ENCODE assay signal across 27 cellular contexts in the genomic region with DNA sequence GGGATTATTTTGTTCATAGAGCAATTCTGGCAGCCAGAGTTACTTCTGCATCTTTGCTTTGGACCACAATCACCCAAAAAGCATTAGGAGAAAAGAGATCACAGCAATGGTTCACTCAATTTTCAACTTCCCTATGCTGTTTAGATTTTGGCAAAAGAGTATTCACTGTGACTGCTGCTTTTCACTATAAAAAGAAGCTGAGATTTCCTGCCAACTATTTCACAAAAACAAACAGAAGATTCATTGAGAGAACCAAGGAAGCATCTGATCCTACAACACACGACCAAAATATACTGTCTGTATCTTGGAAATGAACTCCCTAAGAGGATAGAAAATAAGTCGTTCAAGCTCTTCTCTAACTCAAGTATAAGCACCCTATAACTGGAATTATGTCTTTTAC.
DNase-seq lines count a peak whose midpoint lies in the region; FAIRE-seq lines count a peak whose summit lies in the region.
"Had no signal": no experiment of that assay in that cellular context is flagged by ENCODE, and none has a peak within 500 bp of the region (broad histone marks: within the 10 kb centered on the region; RNA-seq: fewer than 3 reads in every experiment).

No MANE protein-coding gene starts in this region.

- DNase-seq in frontal cortex (ENCODE audit: low spot score in 2 of 2) (peak in 1 of 2 donors; percentile 51), middle frontal gyrus (ENCODE audit: extremely low spot score, low spot score) (peak; percentile 40), neuronal stem cell (ENCODE audit: low spot score) (no peak)
- DNase-seq in stimulated activated CD4-positive, alpha-beta T cell treated with anti-CD3 and anti-CD28 coated beads, Interleukin-4, amount 100 ng/mL, for 4 hours, result no peak
- DNase-seq in effector memory CD4-positive, alpha-beta T cell, result no peak
- DNase-seq: AML-193; Caco-2; CD4-positive, alpha-beta memory T cell; GDM1; HCEC 1CT; KBM-7; MG63; NCI-H1105 treated with DMSO at 0.1 percent for 48 hours; NCI-H1694 treated with DMSO at 0.1 percent for 48 hours; NCI-H2081; NCI-H2171; NCI-H226; NCI-H524; NCI-H774; SIG-M5 had no signal

- no peak overlapping the region for H2AK5ac ChIP-seq in neuronal stem cell (ENCODE audit: low read depth, low read length)

- H3K4me2 ChIP-seq in neuronal stem cell (ENCODE audit: insufficient read depth, low read length, poor library complexity, severe bottlenecking), result no peak overlapping the region
- H3K4me2 ChIP-seq: A549 had no signal

- no peak overlapping the region for H3K14ac ChIP-seq in neuronal stem cell (ENCODE audit: low read length)

- no peak overlapping the region for H4K91ac ChIP-seq in neuronal stem cell (ENCODE audit: low read depth, low read length, poor library complexity)

- H3K4ac ChIP-seq in neuronal stem cell (ENCODE audit: low read length), result no peak overlapping the region

- H3K79me1 ChIP-seq in neuronal stem cell (ENCODE audit: low read depth, low read length), result no peaks in the 10 kb centered on the region

- H2BK12ac ChIP-seq in neuronal stem cell (ENCODE audit: low read length), result no peak overlapping the region

- no peak overlapping the region for H3K9ac ChIP-seq in neuronal stem cell (ENCODE audit: low read depth, low read length, poor library complexity)

- no peaks in the 10 kb centered on the region for H3K36me3 ChIP-seq in neuronal stem cell (replicated peaks in 1 of 2; ENCODE audit: control insufficient read depth in 2 of 2, insufficient read depth in 2 of 2, low read length in 2 of 2)
- H3K36me3 ChIP-seq in effector memory CD4-positive, alpha-beta T cell (ENCODE audit: control insufficient read depth, insufficient read depth, low read length), result no peaks in the 10 kb centered on the region
- H3K36me3 ChIP-seq: MG63 had no signal

- FAIRE-seq in frontal cortex (lab: Jason Lieb, UNC), result peak; percentile 81
- FAIRE-seq: A549, GM12878, H1, RCC 7860 had no signal

- H3K23ac ChIP-seq in neuronal stem cell (ENCODE audit: low read depth, low read length, poor library complexity), result no peak overlapping the region

- WGBS in neuronal stem cell (ENCODE audit: extremely low coverage in 2 of 2, insufficient read length in 2 of 2, insufficient replicate concordance in 1 of 2), 2 donors, result no CpG with 5 or more reads among the region's 2 CpGs

- H2BK15ac ChIP-seq in neuronal stem cell (ENCODE audit: low read length), result no peak overlapping the region

- H3K4me1 ChIP-seq in neuronal stem cell (ENCODE audit: control insufficient read depth in 2 of 2, insufficient read depth in 1 of 2, low read depth in 1 of 2, low read length in 2 of 2), result peaks cover 0 to 13% of the 10 kb centered on the region in 2 donors
- H3K4me1 ChIP-seq in effector memory CD4-positive, alpha-beta T cell (ENCODE audit: control insufficient read depth, insufficient read depth, low read length, poor library complexity, severe bottlenecking), result no peaks in the 10 kb centered on the region
- H3K4me1 ChIP-seq: A549, Caco-2 had no signal

- H3K9me3 ChIP-seq in neuronal stem cell (replicated peaks in 1 of 2; ENCODE audit: control insufficient read depth in 2 of 2, insufficient read depth in 1 of 2, low read depth in 1 of 2, low read length in 2 of 2), result no peaks in the 10 kb centered on the region
- H3K9me3 ChIP-seq in effector memory CD4-positive, alpha-beta T cell (ENCODE audit: control insufficient read depth, low read length), result no peaks in the 10 kb centered on the region
- H3K9me3 ChIP-seq: A549, Caco-2, MG63 had no signal

- H3K4me3 ChIP-seq in neuronal stem cell (ENCODE audit: low read length in 2 of 2), result no peak overlapping the region
- H3K4me3 ChIP-seq in effector memory CD4-positive, alpha-beta T cell (ENCODE audit: insufficient read depth, low read depth, low read length, poor library complexity, severe bottlenecking), result no peak overlapping the region
- H3K4me3 ChIP-seq: A549, GM12878, MG63, SK-N-MC had no signal

- peaks cover 0 to 39% (median 0%) of the 10 kb centered on the region in 3 experiments for H3K27me3 ChIP-seq in neuronal stem cell (ENCODE audit: control insufficient read depth in 3 of 3, insufficient read depth in 3 of 3, low read depth in 1 of 3, low read length in 3 of 3)
- no peaks in the 10 kb centered on the region for H3K27me3 ChIP-seq in effector memory CD4-positive, alpha-beta T cell (replicated peaks; ENCODE audit: control insufficient read depth, insufficient read depth, low read length, poor library complexity, severe bottlenecking)
- H3K27me3 ChIP-seq: MG63 had no signal

- H2AFZ ChIP-seq in neuronal stem cell (ENCODE audit: low read length), result no peak overlapping the region

- H4K8ac ChIP-seq in neuronal stem cell (ENCODE audit: low read depth, low read length), result no peak overlapping the region

- H2BK120ac ChIP-seq in neuronal stem cell (ENCODE audit: low read depth, low read length), result no peak overlapping the region

- no peak overlapping the region for H2BK5ac ChIP-seq in neuronal stem cell (ENCODE audit: low read length)

- no peak overlapping the region for H3K18ac ChIP-seq in neuronal stem cell (ENCODE audit: low read length)

- H3K27ac ChIP-seq in angular gyrus (ENCODE audit: low read depth, low read length) (peak overlapping the region; percentile 58), temporal lobe (ENCODE audit: low read depth, low read length) (peak overlapping the region; percentile 84), neuronal stem cell (replicated peaks; ENCODE audit: low read length) (no peak overlapping the region)
- H3K27ac ChIP-seq in effector memory CD4-positive, alpha-beta T cell (ENCODE audit: insufficient read depth, low read length, poor library complexity, severe bottlenecking), result no peak overlapping the region
- H3K27ac ChIP-seq: A549, SK-N-MC had no signal

Comparison
In these comparisons a context has a peak if more than half of its experiments do, and no peak if none do; other contexts are left out.
1. H3K27ac ChIP-seq: peak in angular gyrus (single experiment) and temporal lobe (single experiment); none in neuronal stem cell (single experiment) and effector memory CD4-positive, alpha-beta T cell (single experiment).